Comparison of ENCODE assay signal across 8 cellular contexts in the genomic region with DNA sequence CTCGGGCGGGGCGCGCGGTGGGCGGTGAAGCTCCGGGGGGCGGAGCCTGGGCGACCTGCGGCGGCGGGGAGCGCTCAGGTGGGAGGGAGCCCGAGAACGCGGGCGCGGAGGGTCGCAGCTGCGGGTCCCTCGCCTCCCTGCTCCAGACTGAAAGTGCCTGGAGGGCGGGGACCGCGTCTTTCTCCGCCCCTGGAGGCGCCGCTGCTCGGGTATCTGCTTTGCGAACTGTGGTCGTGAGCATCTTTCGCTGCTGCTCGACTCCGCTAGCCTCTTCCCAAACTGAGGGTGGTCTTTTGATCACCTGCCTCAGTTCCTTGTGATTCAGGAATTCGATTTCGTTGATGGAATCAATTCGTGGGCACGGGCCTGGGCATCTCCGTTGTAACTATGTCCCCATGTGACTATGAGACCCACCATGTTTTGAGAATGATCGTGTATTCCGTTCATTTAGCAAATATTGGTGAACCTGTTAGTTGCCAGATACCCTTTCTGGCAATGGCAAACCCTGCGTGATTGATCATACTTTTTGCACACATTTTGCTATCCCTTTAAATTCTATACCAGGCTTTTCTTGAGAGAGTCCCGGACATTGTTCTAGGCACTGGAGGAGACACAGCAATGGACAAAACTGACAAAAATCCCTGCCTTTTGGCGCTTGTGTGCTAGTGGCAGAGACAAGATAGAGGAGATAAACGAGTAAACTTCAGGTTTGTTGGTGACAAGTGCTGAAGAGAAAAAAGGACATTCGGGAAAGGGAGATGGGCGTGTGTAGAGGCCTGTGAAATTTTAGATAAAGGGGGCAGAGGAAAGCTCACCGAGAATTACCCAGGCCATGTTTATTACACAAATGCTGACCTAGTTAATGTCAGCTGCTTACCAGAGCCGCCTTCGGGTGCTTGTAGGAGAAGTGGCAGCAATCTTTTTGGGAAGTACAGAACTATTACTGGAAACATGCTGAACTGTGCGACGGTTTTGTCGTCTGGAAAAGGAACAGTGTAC. TPM values are rescaled to one million over a fixed set of nuclear protein-coding genes. Genes with fewer than 3 reads are reported as not detected.
DNase-seq lines count a peak whose midpoint lies in the region; ATAC-seq and TF ChIP-seq lines count a peak whose summit lies in the region.

No MANE protein-coding gene starts in this region.

- H3K4me1 ChIP-seq in thyroid gland = peaks cover 26 to 28% of the 10 kb centered on the region in 2 donors

- WGBS in thyroid gland, 2 donors = 17 to 26% methylated on average over 21 to 28 of the region's 52 CpGs

- peak overlapping the region; percentile 96 to 99 (median 99) for H3K27ac ChIP-seq in thyroid gland

- no peaks in the 10 kb centered on the region for H3K27me3 ChIP-seq in thyroid gland

- peak overlapping the region; percentile 45 to 93 (median 85) for H3K4me3 ChIP-seq in thyroid gland (replicated peaks in 1 of 3)

- ATAC-seq in GM21423 (IDR thresholded peaks at IDR 0.05; ENCODE audit: unreplicated experiment) = peak; percentile 59
- peak; percentile 65 for ATAC-seq in omental fat pad (ENCODE audit: low FRiP score)

- no peak for TF ChIP-seq POLR2A in thyroid gland (IDR thresholded peaks at IDR 0.05)

- DNase-seq in DMS 273 treated with DMSO at 0.1 percent for 48 hours (lab: John Stamatoyannopoulos, UW) = peak; percentile 20
- peak in 49 of 76 experiments; percentile 6 to 76 (median 44) for DNase-seq in HUDEP-2 (lab: John Stamatoyannopoulos, UW; ENCODE audit: unreplicated experiment in 76 of 76)
- DNase-seq in RPMI8226 = peak; percentile 80
- peak; percentile 51 to 79 (median 58) for DNase-seq in activated naive CD4-positive, alpha-beta T cell (lab: John Stamatoyannopoulos, UW)
- peak; percentile 66 for DNase-seq in glomerular visceral epithelial cell (ENCODE audit: extremely low spot score)
- DNase-seq in omental fat pad (ENCODE audit: low spot score) = no peak
- peak; percentile 68 to 71 for DNase-seq in thyroid gland

- TF ChIP-seq CTCF in omental fat pad (IDR thresholded peaks at IDR 0.05) (no peak), thyroid gland (IDR thresholded peaks at IDR 0.05) (no peak)

- intact Hi-C loops in thyroid gland (cut with DNase I) = loop anchor here (5.0 kb wide), 1 partner anchor 94 kb away; a partner anchor contains a TSS

- no peaks in the 10 kb centered on the region for H3K9me3 ChIP-seq in thyroid gland

- peaks cover 0 to 7% of the 10 kb centered on the region in 2 donors for H3K36me3 ChIP-seq in thyroid gland

RNA-seq across cellular contexts. Expression of a gene that starts 0.9 kb away (rescaled TPM):
- total RNA-seq in omental fat pad (10 to 100 TPM; 24.1 to 51.0 (median 24.4) TPM), thyroid gland (10 to 100 TPM; 35.6 to 43.5 (median 38.6) TPM)

RNA-seq across cellular contexts. Expression of a gene that starts 1.4 kb away (rescaled TPM):
- 10 to 100 TPM; 11.2 to 22.4 (median 15.6) TPM for total RNA-seq in omental fat pad
- total RNA-seq in thyroid gland = 10 to 100 TPM; 17.3 to 26.9 (median 24.3) TPM
